Comparison of ENCODE assay signal across 11 cellular contexts in the genomic region with DNA sequence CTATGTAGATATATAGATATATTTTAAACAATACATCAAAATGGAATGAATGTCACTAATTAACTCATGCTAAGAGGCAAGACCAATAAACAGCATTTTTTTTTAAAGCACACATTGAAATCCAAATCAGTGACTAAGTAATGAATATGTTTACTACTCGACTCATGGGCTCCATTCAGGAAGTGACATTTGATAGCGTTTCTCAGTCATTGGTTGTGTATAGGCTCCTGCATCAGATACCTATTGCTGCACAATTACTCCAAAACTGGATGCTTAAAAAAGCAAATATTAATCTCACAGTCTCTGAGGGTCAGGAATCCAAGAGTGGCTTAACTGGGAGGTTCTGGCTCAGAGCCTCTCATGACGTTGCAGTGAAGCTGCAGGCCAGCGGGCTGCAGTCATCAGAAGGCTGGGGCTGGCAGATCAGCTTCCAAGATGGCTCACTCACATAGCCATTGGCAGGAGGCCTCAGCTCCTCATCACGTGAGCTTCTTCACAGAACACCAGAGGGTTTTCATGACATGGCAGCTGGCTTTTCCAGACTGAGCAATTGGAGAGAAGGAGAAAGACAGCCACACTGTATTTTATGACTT.
DNase-seq lines count a peak whose midpoint lies in the region; ATAC-seq and TF ChIP-seq lines count a peak whose summit lies in the region.
"Had no signal": no experiment of that assay in that cellular context is flagged by ENCODE, and none has a peak within 500 bp of the region (broad histone marks: within the 10 kb centered on the region; RNA-seq: fewer than 3 reads in every experiment).

No MANE protein-coding gene starts in this region.

- no peak overlapping the region for H3K4me3 ChIP-seq in neural progenitor cell

- ATAC-seq in HG02678 (IDR thresholded peaks at IDR 0.05; ENCODE audit: unreplicated experiment): no peak
- ATAC-seq: activated CD4-positive, alpha-beta T cell treated with anti-CD3 and anti-CD28 coated beads for 36 hours had no signal

- H2AFZ ChIP-seq in neural progenitor cell (replicated peaks): no peak overlapping the region

- no peaks in the 10 kb centered on the region for H3K36me3 ChIP-seq in neural progenitor cell

- no peaks in the 10 kb centered on the region for H3K4me1 ChIP-seq in neural progenitor cell

- no peak overlapping the region for H3K4me3 Mint-ChIP-seq in neural progenitor cell
- H3K4me3 Mint-ChIP-seq: activated CD4-positive, alpha-beta T cell treated with anti-CD3 and anti-CD28 coated beads for 36 hours had no signal

- H3K4me2 ChIP-seq in neural progenitor cell: no peak overlapping the region

- TF ChIP-seq CTCF in neural progenitor cell (IDR thresholded peaks at IDR 0.05): no peak

- H4K20me1 ChIP-seq in neural progenitor cell (ENCODE audit: low read depth): no peaks in the 10 kb centered on the region

- no peak overlapping the region for H3K27ac ChIP-seq in neural progenitor cell

- peaks cover 4% of the 10 kb centered on the region for H3K27me3 Mint-ChIP-seq in neural progenitor cell (ENCODE audit: insufficient read depth, low read depth)

- H3K27ac Mint-ChIP-seq in neural progenitor cell: no peak overlapping the region
- H3K27ac Mint-ChIP-seq: activated CD4-positive, alpha-beta T cell treated with anti-CD3 and anti-CD28 coated beads for 36 hours had no signal

- no peaks in the 10 kb centered on the region for H3K27me3 ChIP-seq in neural progenitor cell

- no peaks in the 10 kb centered on the region for H3F3A ChIP-seq in neural progenitor cell (ENCODE audit: low read depth)

- no peaks in the 10 kb centered on the region for H3K36me3 Mint-ChIP-seq in neural progenitor cell

- intact Hi-C loops in posterior vena cava (cut with DNase I): no loop called here

- H3K4me1 Mint-ChIP-seq in neural progenitor cell: no peaks in the 10 kb centered on the region
- H3K4me1 Mint-ChIP-seq: activated CD4-positive, alpha-beta T cell treated with anti-CD3 and anti-CD28 coated beads for 36 hours had no signal

- H3K9me3 ChIP-seq in neural progenitor cell (ENCODE audit: low read depth): no peaks in the 10 kb centered on the region

- no peak overlapping the region for H3K9ac ChIP-seq in neural progenitor cell

- no peaks in the 10 kb centered on the region for H3K79me2 ChIP-seq in neural progenitor cell (ENCODE audit: low read depth)

- DNase-seq in Daoy (ENCODE audit: low read depth) (peak; percentile 13), NCI-H2196 treated with DMSO at 0.1 percent for 48 hours (lab: John Stamatoyannopoulos, UW; ENCODE audit: unreplicated experiment) (peak; percentile 49), fibroblast of the conjunctiva (ENCODE audit: low read depth) (peak; percentile 68), posterior vena cava (ENCODE audit: low spot score) (peak; percentile 92), NCI-H1930 (lab: John Stamatoyannopoulos, UW) (no peak), neural progenitor cell (ENCODE audit: low spot score) (no peak), iPS-NIHi7 (ENCODE audit: extremely low spot score) (no peak)
- DNase-seq: activated CD4-positive, alpha-beta T cell treated with anti-CD3 and anti-CD28 coated beads for 36 hours; activated gamma-delta T cell treated with Interleukin-2 at 50 U/mL for 16 hours; NCI-H2081 had no signal

- H3K9me3 Mint-ChIP-seq in neural progenitor cell: no peaks in the 10 kb centered on the region

Comparison
In these comparisons a context has a peak if more than half of its experiments do, and no peak if none do; other contexts are left out.
1. DNase-seq: peak in Daoy (single experiment), NCI-H2196 treated with DMSO at 0.1 percent for 48 hours (single experiment), fibroblast of the conjunctiva (single experiment) and posterior vena cava (single experiment); none in NCI-H1930 (0 of 2), neural progenitor cell (single experiment) and iPS-NIHi7 (single experiment).